ENCODE assay signal across 9 cellular contexts in the genomic region with DNA sequence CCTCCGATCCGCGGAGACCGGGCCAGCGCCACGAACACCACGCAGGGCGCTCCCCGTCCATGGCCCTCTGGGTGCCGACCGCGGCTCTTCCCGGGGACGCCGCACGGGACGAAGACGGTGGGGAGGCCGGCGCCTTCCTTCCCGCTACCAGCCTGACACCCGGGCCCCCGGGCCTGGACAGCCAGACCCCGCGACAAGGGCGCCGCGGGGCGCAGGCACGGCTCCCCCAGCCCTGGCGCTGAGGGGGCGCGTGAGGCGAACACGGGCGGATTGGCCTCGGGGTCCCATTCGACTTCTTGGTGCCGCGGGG. TPM values are rescaled to one million over a fixed set of nuclear protein-coding genes. Genes with fewer than 3 reads are reported as not detected.
DNase-seq lines count a peak whose midpoint lies in the region; ATAC-seq and TF ChIP-seq lines count a peak whose summit lies in the region.
"Had no signal": no experiment of that assay in that cellular context is flagged by ENCODE, and none has a peak within 500 bp of the region (broad histone marks: within the 10 kb centered on the region; RNA-seq: fewer than 3 reads in every experiment).

No MANE protein-coding gene starts in this region.

- peaks cover 27% of the 10 kb centered on the region for H3K79me2 ChIP-seq in DOHH2 (ENCODE audit: control insufficient read depth, low read length)

- CTCF ChIA-PET in T-cell (lab: Charles Lee): no interaction called here

- intact Hi-C loops in gastrocnemius medialis (cut with DNase I; ENCODE audit: low total_unique reads): loop anchor here (5.0 to 10.0 kb wide), 2 partner anchors 52 to 355 kb away; no protein-coding TSS in a partner anchor

- H3K27me3 Mint-ChIP-seq in T-cell: no peaks in the 10 kb centered on the region

- peak; percentile 22 to 31 (median 28) for ATAC-seq in T-cell (replicated peaks in 1 of 4)
- ATAC-seq in gastrocnemius medialis: peak; percentile 11 to 34
- ATAC-seq in GM21390 (IDR thresholded peaks at IDR 0.05; ENCODE audit: unreplicated experiment): no peak

- peaks cover 12% of the 10 kb centered on the region for H3K36me3 Mint-ChIP-seq in T-cell

- H4K20me1 ChIP-seq in DOHH2 (ENCODE audit: control insufficient read depth, insufficient read depth, low read depth, low read length): no peaks in the 10 kb centered on the region

- H3K9me3 Mint-ChIP-seq in T-cell: no peaks in the 10 kb centered on the region

- no peak overlapping the region for H3K27ac Mint-ChIP-seq in T-cell

- H3K36me3 ChIP-seq in DOHH2 (ENCODE audit: control insufficient read depth, low read length) (peaks cover 33% of the 10 kb centered on the region), gastrocnemius medialis (peaks cover 0 to 27% of the 10 kb centered on the region in 2 donors)

- in situ Hi-C loops in gastrocnemius medialis (cut with MboI; ENCODE audit: low sequenced_read_pairs in 4 of 4): no loop called here

- H3K4me3 ChIP-seq in DOHH2 (ENCODE audit: low read length): peak overlapping the region; percentile 90
- peak overlapping the region; percentile 62 for H3K4me3 ChIP-seq in fibroblast of villous mesenchyme (ENCODE audit: low read depth, low read length)
- H3K4me3 ChIP-seq in gastrocnemius medialis: peak overlapping the region; percentile 60 to 93 (median 88)

- POLR2A ChIA-PET in T-cell (lab: Charles Lee): interaction anchor here in 1 of 2 donors (0.6 kb wide), 1 partner anchor 181 kb away, joined by 5 read pairs; no protein-coding TSS in a partner anchor

- H3K27me3 ChIP-seq in DOHH2 (ENCODE audit: control insufficient read depth, low read length) (no peaks in the 10 kb centered on the region), gastrocnemius medialis (no peaks in the 10 kb centered on the region)

- H3K4me1 ChIP-seq in DOHH2 (ENCODE audit: control insufficient read depth, low read length) (peaks cover 22% of the 10 kb centered on the region; the same call in 1 of the 2 replicates), gastrocnemius medialis (peaks cover 13 to 24% of the 10 kb centered on the region in 2 donors)

- H3K4me2 ChIP-seq in DOHH2 (ENCODE audit: low read length): peak overlapping the region; percentile 77

- no peaks in the 10 kb centered on the region for H3K9me2 ChIP-seq in DOHH2 (replicated peaks; ENCODE audit: control insufficient read depth, low read length)

- no peaks in the 10 kb centered on the region for H3F3A ChIP-seq in DOHH2 (ENCODE audit: control insufficient read depth, insufficient read depth)

- H3K4me1 Mint-ChIP-seq in T-cell: peaks cover 17 to 30% (median 24%) of the 10 kb centered on the region in 3 donors

- DNase-seq in T-cell (no peak), fibroblast of villous mesenchyme (ENCODE audit: low read depth) (no peak), gastrocnemius medialis (no peak), NCI-H748 (lab: John Stamatoyannopoulos, UW; ENCODE audit: unreplicated experiment) (no peak), A172 (ENCODE audit: low spot score) (no peak), NCI-H1694 (lab: John Stamatoyannopoulos, UW) (no peak)

- TF ChIP-seq POLR2A in gastrocnemius medialis (IDR thresholded peaks at IDR 0.05): no peak

- H3K9me3 ChIP-seq in DOHH2 (ENCODE audit: control insufficient read depth, insufficient read depth, low read length) (no peaks in the 10 kb centered on the region), gastrocnemius medialis (no peaks in the 10 kb centered on the region)

- H3K4me3 Mint-ChIP-seq in T-cell: peak overlapping the region; percentile 87 to 90 (median 87)

- H3K27ac ChIP-seq in DOHH2 (ENCODE audit: low read depth, low read length) (no peak overlapping the region), gastrocnemius medialis (peak overlapping the region in 1 of 4 donors; percentile 43)

- TF ChIP-seq CTCF in DOHH2 (IDR thresholded peaks at IDR 0.05; ENCODE audit: low read depth, low read length, poor library complexity, severe bottlenecking) (no peak), fibroblast of villous mesenchyme (IDR thresholded peaks at IDR 0.05; ENCODE audit: insufficient read depth, low read depth, low read length) (no peak), gastrocnemius medialis (IDR thresholded peaks at IDR 0.05 in 4 of 5, conservative IDR thresholded peaks at IDR 0.05 in 1 of 5) (no peak)

RNA-seq across cellular contexts. Expression of gene NOC2L, which starts 0.6 kb away (rescaled TPM):
- total RNA-seq in T-cell: 10 to 100 TPM; 58.7 to 92.2 (median 83.4) TPM
- total RNA-seq in fibroblast of villous mesenchyme: 66.7 and 76.9 TPM in 2 replicates
- total RNA-seq in gastrocnemius medialis: 100 to 1,000 TPM in 1 of 4 donors, 10 to 100 TPM in 3; 47.4 to 115 (median 74.2) TPM
- total RNA-seq in A172 (2014; rRNA removed; shearing (Covaris generic)): 68.7 and 72.8 TPM in 2 replicates

RNA-seq across cellular contexts. Expression of gene KLHL17, which starts 0.7 kb away (rescaled TPM):
- 10 to 100 TPM; 17.5 to 45.3 (median 37.1) TPM for total RNA-seq in T-cell
- total RNA-seq in fibroblast of villous mesenchyme: 6.0 and 9.3 TPM in 2 replicates
- total RNA-seq in gastrocnemius medialis: 1 to 10 TPM; 1.3 to 5.7 (median 2.3) TPM
- total RNA-seq in A172 (2014; rRNA removed; shearing (Covaris generic)): 2.9 and 8.0 TPM in 2 replicates

RNA-seq across cellular contexts. Expression of gene PLEKHN1, which starts 6.6 kb away (rescaled TPM):
- total RNA-seq in T-cell (1 to 10 TPM in 4 of 5 donors, under 1 TPM in 1; 0.30 to 9.9 (median 7.3) TPM), fibroblast of villous mesenchyme (1.7 and 1.9 TPM in 2 replicates), gastrocnemius medialis (under 1 TPM in 1 of 4 donors, not detected in 3; 0.23 TPM)
- 0.62 and 0.93 TPM in 2 replicates for total RNA-seq in A172 (2014; rRNA removed; shearing (Covaris generic))

RNA-seq across cellular contexts. Expression of gene PERM1, which starts 22.2 kb away (rescaled TPM):
- total RNA-seq in T-cell (not detected), fibroblast of villous mesenchyme (under 0.01 and 0.43 TPM in 2 replicates), gastrocnemius medialis (100 to 1,000 TPM in 2 of 4 donors, 10 to 100 TPM in 2; 38.9 to 218 (median 98.8) TPM)
- total RNA-seq in A172 (2014; rRNA removed; shearing (Covaris generic)): 0.29 TPM in 1 of 2 replicates, not detected in the other
- total RNA-seq: glomerular endothelial cell had no signal

RNA-seq across cellular contexts. Expression of gene SAMD11, which starts 36.0 kb away (rescaled TPM):
- under 1 TPM in 3 of 5 donors, not detected in 2; 0.32 to 0.70 (median 0.53) TPM for total RNA-seq in T-cell
- total RNA-seq in fibroblast of villous mesenchyme: 2.2 and 7.7 TPM in 2 replicates
- under 1 TPM in 2 of 4 donors, not detected in 2; 0.17 to 0.38 TPM for total RNA-seq in gastrocnemius medialis
- 37.0 and 62.7 TPM in 2 replicates for total RNA-seq in A172 (2014; rRNA removed; shearing (Covaris generic))
